ENCODE assay signal across 10 cellular contexts in the genomic region with DNA sequence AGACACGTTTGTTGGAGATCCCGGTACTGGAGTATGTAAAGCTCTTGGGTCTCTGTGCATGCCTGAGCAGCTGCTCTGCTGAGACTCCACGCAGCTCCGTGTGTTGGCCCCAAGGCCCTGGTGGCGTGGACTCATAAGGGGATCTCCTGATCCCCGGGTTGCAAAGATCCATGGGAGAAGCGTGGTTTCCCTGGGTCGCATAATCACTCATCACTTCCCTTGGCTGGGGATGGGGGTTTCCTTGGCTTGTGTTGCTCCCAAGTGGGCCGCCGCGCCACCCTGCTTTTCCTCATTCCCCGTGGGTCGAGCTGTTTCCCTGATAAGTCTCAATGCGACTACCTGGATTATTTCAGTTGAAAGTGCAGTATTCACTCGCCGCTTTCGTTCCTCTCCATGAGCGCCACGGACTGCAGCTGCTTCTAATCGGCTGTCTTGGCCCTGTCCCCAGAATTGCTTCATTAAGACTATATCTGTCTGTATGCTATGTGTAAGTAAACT.
DNase-seq lines count a peak whose midpoint lies in the region; ATAC-seq and TF ChIP-seq lines count a peak whose summit lies in the region.
"Had no signal": no experiment of that assay in that cellular context is flagged by ENCODE, and none has a peak within 500 bp of the region (broad histone marks: within the 10 kb centered on the region; RNA-seq: fewer than 3 reads in every experiment).

No MANE protein-coding gene starts in this region.

- H3K36me3 ChIP-seq in A673 (ENCODE audit: insufficient read depth, low read length, poor library complexity, severe bottlenecking) = no peaks in the 10 kb centered on the region

- TF ChIP-seq CTCF in A673 (conservative IDR thresholded peaks at IDR 0.05; ENCODE audit: low read depth, low read length) = no peak
- TF ChIP-seq CTCF in brain (conservative IDR thresholded peaks at IDR 0.05) = no peak

- BruUV-seq in A673 (replicated peaks; lab: Mats Ljungman, UMichigan) = no TSS peak

- H3K9me3 Mint-ChIP-seq in brain (peaks cover 31 to 62% (median 48%) of the 10 kb centered on the region in 5 experiments), naive B cell (peaks cover 0 to 2% (median 0%) of the 10 kb centered on the region in 7 donors)

- H3K4me3 ChIP-seq in A673 (ENCODE audit: low read depth, low read length, poor library complexity, severe bottlenecking) = peak overlapping the region; percentile 32
- H3K4me3 ChIP-seq: body of pancreas had no signal

- intact Hi-C loops in A673 (cut with micrococcal nuclease; ENCODE audit: unreplicated experiment) = no loop called here

- ATAC-seq in naive B cell (ENCODE audit: low read depth in 2 of 2) (no peak), HG03039 (IDR thresholded peaks at IDR 0.05; ENCODE audit: unreplicated experiment) (no peak), GM21447 (IDR thresholded peaks at IDR 0.05; ENCODE audit: unreplicated experiment) (no peak)

- CTCF ChIA-PET in A673 (lab: Charles Lee) = no interaction called here

- H3K9me3 ChIP-seq in A673 (ENCODE audit: low read depth, low read length, poor library complexity, severe bottlenecking) = no peaks in the 10 kb centered on the region
- H3K9me3 ChIP-seq: body of pancreas had no signal

- H3K27me3 Mint-ChIP-seq in brain (no peaks in the 10 kb centered on the region), naive B cell (no peaks in the 10 kb centered on the region)

- H3K4me1 Mint-ChIP-seq in brain (peaks cover 26% of the 10 kb centered on the region), naive B cell (peaks cover 81 to 94% (median 91%) of the 10 kb centered on the region in 3 donors)

- peaks cover 80% of the 10 kb centered on the region for H3K36me3 Mint-ChIP-seq in brain
- peaks cover 0 to 12% of the 10 kb centered on the region in 2 donors for H3K36me3 Mint-ChIP-seq in naive B cell

- H3K27ac ChIP-seq in A673 (ENCODE audit: low read depth, low read length, poor library complexity, severe bottlenecking) = peak overlapping the region; percentile 46
- H3K27ac ChIP-seq: body of pancreas, KMS-11 had no signal

- H3K27ac Mint-ChIP-seq in brain (peak overlapping the region in 3 of 5 experiments; percentile 13 to 80 (median 68)), naive B cell (peak overlapping the region in 5 of 6 donors; percentile 3 to 67 (median 43))

- no peak overlapping the region for H3K4me3 Mint-ChIP-seq in brain
- peak overlapping the region in 3 of 8 donors; percentile 13 to 48 (median 39) for H3K4me3 Mint-ChIP-seq in naive B cell

- no peaks in the 10 kb centered on the region for H3K27me3 ChIP-seq in A673 (replicated peaks; ENCODE audit: insufficient read depth, low read depth, low read length, poor library complexity)
- H3K27me3 ChIP-seq: body of pancreas had no signal

- peak; percentile 70 for DNase-seq in A673 (ENCODE audit: low spot score)
- peak; percentile 41 for DNase-seq in GM03348 (ENCODE audit: low spot score)
- no peak for DNase-seq in naive B cell
- no peak for DNase-seq in NCI-H2227 (lab: John Stamatoyannopoulos, UW; ENCODE audit: unreplicated experiment)
- no peak for DNase-seq in DMS79 treated with DMSO at 0.1 percent for 48 hours (lab: John Stamatoyannopoulos, UW)

- peaks cover 21% of the 10 kb centered on the region for H3K4me1 ChIP-seq in A673 (ENCODE audit: insufficient read depth, low read length, poor library complexity, severe bottlenecking)

- POLR2A ChIA-PET in A673 (lab: Charles Lee; ENCODE audit: low non-redundant PET) = no interaction called here

Comparison
In these comparisons a context has a peak if more than half of its experiments do, and no peak if none do; other contexts are left out.
1. DNase-seq: peak in A673 (single experiment) and GM03348 (single experiment); none in naive B cell (single experiment), NCI-H2227 (single experiment) and DMS79 treated with DMSO at 0.1 percent for 48 hours (single experiment).